ENCODE assay signal across 1 cellular context in genomic region chr13:42883142-42883541, GRCh38.
TF ChIP-seq lines count a peak whose summit lies in the region.

No MANE protein-coding gene starts in this region.

TF ChIP-seq in WTC11, 78 proteins besides CTCF, POLR2A, EP300 and RAD21 (continued from another document):
- TF ChIP-seq, protein P1, sequence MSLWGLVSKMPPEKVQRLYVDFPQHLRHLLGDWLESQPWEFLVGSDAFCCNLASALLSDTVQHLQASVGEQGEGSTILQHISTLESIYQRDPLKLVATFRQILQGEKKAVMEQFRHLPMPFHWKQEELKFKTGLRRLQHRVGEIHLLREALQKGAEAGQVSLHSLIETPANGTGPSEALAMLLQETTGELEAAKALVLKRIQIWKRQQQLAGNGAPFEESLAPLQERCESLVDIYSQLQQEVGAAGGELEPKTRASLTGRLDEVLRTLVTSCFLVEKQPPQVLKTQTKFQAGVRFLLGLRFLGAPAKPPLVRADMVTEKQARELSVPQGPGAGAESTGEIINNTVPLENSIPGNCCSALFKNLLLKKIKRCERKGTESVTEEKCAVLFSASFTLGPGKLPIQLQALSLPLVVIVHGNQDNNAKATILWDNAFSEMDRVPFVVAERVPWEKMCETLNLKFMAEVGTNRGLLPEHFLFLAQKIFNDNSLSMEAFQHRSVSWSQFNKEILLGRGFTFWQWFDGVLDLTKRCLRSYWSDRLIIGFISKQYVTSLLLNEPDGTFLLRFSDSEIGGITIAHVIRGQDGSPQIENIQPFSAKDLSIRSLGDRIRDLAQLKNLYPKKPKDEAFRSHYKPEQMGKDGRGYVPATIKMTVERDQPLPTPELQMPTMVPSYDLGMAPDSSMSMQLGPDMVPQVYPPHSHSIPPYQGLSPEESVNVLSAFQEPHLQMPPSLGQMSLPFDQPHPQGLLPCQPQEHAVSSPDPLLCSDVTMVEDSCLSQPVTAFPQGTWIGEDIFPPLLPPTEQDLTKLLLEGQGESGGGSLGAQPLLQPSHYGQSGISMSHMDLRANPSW (CRISPR knock-in tag; conservative IDR thresholded peaks at IDR 0.05; ENCODE audit: low read depth): no peak
- TF ChIP-seq, protein P2, sequence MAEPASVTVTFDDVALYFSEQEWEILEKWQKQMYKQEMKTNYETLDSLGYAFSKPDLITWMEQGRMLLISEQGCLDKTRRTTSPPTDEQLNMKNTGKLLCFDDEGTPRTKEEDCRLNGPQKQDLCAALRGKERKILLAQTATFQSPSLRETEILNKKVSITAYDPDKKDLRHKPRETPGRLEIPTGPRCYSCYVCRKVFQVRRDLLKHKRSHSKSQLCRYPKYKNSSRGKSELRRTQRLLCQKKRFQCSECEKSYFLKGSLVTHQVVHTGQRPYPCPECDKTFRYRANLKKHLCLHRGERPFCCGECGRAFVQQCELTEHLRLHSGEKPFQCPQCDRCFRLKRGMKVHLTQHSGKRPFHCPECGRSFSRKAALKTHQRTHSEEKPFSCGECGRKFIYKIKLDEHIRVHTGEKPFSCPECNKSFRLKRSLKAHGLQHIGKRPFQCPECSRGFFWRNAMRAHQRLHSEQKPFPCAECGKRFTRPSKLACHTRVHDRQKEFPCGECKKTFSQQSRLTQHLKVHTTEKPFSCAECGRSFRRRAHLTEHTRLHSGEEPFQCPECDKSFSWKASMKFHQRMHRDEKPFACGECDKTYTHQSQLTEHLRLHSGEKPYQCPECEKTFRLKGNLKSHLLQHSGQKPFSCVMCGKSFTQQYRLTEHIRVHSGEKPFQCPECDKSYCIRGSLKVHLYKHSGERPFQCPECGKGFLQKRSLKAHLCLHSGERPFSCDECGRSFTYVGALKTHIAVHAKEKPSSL (CRISPR knock-in tag; conservative IDR thresholded peaks at IDR 0.05): no peak
TF ChIP-seq in WTC11: peak in this region for 0.
